1 cellular context compared by ENCODE assay signal in the genomic region with DNA sequence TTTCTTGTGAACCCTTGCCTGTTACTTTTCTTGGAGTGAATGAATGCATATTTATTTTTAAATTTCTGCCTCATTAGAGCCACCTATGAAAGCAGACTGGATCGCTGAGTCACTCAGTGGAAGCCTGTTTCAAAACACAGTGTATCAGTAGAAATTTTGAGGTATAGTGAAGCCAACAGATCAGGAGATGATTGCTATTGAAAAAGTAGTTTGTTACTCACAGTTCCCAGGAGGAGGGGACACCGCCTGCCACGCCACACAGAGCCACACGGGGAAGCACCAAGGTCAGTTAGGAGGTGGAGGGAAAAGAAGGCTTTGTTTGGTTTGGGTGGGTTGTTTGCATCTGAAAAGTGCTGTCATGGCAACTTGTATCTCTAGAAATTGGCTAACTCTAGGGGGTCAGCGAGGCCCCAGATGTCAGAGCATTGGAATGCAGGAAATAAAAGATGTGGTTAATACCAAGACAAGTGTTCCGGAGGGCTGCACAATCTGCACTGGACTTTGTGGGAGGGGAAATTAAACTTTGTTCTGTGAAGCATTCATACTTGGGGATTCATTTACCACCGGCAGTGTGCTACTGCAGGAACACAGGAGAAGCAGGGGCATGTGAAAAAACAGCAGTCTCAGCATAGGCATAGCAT.
TF ChIP-seq lines count a peak whose summit lies in the region.

No MANE protein-coding gene starts in this region.

TF ChIP-seq in HepG2, 621 proteins besides CTCF, POLR2A, EP300 and RAD21 (continued from another document and continues in another):
- TF ChIP-seq, protein P1, sequence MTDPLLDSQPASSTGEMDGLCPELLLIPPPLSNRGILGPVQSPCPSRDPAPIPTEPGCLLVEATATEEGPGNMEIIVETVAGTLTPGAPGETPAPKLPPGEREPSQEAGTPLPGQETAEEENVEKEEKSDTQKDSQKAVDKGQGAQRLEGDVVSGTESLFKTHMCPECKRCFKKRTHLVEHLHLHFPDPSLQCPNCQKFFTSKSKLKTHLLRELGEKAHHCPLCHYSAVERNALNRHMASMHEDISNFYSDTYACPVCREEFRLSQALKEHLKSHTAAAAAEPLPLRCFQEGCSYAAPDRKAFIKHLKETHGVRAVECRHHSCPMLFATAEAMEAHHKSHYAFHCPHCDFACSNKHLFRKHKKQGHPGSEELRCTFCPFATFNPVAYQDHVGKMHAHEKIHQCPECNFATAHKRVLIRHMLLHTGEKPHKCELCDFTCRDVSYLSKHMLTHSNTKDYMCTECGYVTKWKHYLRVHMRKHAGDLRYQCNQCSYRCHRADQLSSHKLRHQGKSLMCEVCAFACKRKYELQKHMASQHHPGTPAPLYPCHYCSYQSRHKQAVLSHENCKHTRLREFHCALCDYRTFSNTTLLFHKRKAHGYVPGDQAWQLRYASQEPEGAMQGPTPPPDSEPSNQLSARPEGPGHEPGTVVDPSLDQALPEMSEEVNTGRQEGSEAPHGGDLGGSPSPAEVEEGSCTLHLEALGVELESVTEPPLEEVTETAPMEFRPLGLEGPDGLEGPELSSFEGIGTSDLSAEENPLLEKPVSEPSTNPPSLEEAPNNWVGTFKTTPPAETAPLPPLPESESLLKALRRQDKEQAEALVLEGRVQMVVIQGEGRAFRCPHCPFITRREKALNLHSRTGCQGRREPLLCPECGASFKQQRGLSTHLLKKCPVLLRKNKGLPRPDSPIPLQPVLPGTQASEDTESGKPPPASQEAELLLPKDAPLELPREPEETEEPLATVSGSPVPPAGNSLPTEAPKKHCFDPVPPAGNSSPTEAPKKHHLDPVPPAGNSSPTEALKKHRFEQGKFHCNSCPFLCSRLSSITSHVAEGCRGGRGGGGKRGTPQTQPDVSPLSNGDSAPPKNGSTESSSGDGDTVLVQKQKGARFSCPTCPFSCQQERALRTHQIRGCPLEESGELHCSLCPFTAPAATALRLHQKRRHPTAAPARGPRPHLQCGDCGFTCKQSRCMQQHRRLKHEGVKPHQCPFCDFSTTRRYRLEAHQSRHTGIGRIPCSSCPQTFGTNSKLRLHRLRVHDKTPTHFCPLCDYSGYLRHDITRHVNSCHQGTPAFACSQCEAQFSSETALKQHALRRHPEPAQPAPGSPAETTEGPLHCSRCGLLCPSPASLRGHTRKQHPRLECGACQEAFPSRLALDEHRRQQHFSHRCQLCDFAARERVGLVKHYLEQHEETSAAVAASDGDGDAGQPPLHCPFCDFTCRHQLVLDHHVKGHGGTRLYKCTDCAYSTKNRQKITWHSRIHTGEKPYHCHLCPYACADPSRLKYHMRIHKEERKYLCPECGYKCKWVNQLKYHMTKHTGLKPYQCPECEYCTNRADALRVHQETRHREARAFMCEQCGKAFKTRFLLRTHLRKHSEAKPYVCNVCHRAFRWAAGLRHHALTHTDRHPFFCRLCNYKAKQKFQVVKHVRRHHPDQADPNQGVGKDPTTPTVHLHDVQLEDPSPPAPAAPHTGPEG (CRISPR knock-in tag; IDR thresholded peaks at IDR 0.05), result no peak
- TF ChIP-seq SIN3B (IDR thresholded peaks at IDR 0.05; ENCODE audit: low read length) (no peak), KDM3A (CRISPR knock-in tag; IDR thresholded peaks at IDR 0.05; ENCODE audit: low read depth) (no peak), TGIF2 (CRISPR knock-in tag; IDR thresholded peaks at IDR 0.05) (no peak), ETV5 (CRISPR knock-in tag; IDR thresholded peaks at IDR 0.05; ENCODE audit: borderline replicate concordance) (peak; percentile 37; the same call in 1 of the 2 replicates), ZFP41 (CRISPR knock-in tag; IDR thresholded peaks at IDR 0.05; ENCODE audit: borderline replicate concordance) (no peak), ZBTB42 (CRISPR knock-in tag; IDR thresholded peaks at IDR 0.05) (no peak), ZNF451 (CRISPR knock-in tag; IDR thresholded peaks at IDR 0.05) (no peak), ZNF792 (CRISPR knock-in tag; IDR thresholded peaks at IDR 0.05) (no peak), ATF7 (IDR thresholded peaks at IDR 0.05) (0 out of 2 replicates have a peak, but pooled peaks have one; percentile 11), ATF7 (CRISPR knock-in tag; IDR thresholded peaks at IDR 0.05) (peak; percentile 36; the same call in 1 of the 2 replicates), ZNF30 (CRISPR knock-in tag; IDR thresholded peaks at IDR 0.05) (no peak), ZNF605 (CRISPR knock-in tag; IDR thresholded peaks at IDR 0.05) (no peak), ELF3 (CRISPR knock-in tag; IDR thresholded peaks at IDR 0.05) (peak; percentile 65), KLF16 (CRISPR knock-in tag; IDR thresholded peaks at IDR 0.05) (no peak), MIER3 (CRISPR knock-in tag; IDR thresholded peaks at IDR 0.05; ENCODE audit: borderline replicate concordance) (no peak), NR2F2 (IDR thresholded peaks at IDR 0.05; ENCODE audit: borderline replicate concordance, low read depth) (peak; percentile 37; the same call in 1 of the 2 replicates), CEBPB (IDR thresholded peaks at IDR 0.05; ENCODE audit: borderline replicate concordance, low read depth, low read length) (peak; percentile 72), ZNF773 (CRISPR knock-in tag; IDR thresholded peaks at IDR 0.05; ENCODE audit: borderline replicate concordance) (no peak), SP5 (CRISPR knock-in tag; IDR thresholded peaks at IDR 0.05; ENCODE audit: borderline replicate concordance, low read depth) (peak; percentile 24; the same call in 1 of the 2 replicates), ZNF546 (CRISPR knock-in tag; conservative IDR thresholded peaks at IDR 0.05) (no peak), ZNF644 (CRISPR knock-in tag; IDR thresholded peaks at IDR 0.05; ENCODE audit: low read depth) (0 out of 2 replicates have a peak, but pooled peaks have one; percentile 7), ZNF672 (CRISPR knock-in tag; IDR thresholded peaks at IDR 0.05) (no peak), ASH2L (IDR thresholded peaks at IDR 0.05; ENCODE audit: insufficient read length, low read depth, low read length) (peak; percentile 51), USF2 (IDR thresholded peaks at IDR 0.05; ENCODE audit: low read depth, low read length) (no peak), USF2 (CRISPR knock-in tag; IDR thresholded peaks at IDR 0.05; ENCODE audit: borderline replicate concordance) (no peak), ZNF362 (CRISPR knock-in tag; IDR thresholded peaks at IDR 0.05; ENCODE audit: borderline replicate concordance) (no peak), CREM (IDR thresholded peaks at IDR 0.05) (0 out of 2 replicates have a peak, but pooled peaks have one; percentile 15), CREM (CRISPR knock-in tag; IDR thresholded peaks at IDR 0.05) (no peak), FOSL1 (CRISPR knock-in tag; IDR thresholded peaks at IDR 0.05; ENCODE audit: borderline replicate concordance) (no peak), NAIF1 (CRISPR knock-in tag; IDR thresholded peaks at IDR 0.05; ENCODE audit: borderline replicate concordance) (no peak), TBX2 (CRISPR knock-in tag; IDR thresholded peaks at IDR 0.05; ENCODE audit: borderline replicate concordance) (no peak; the same call in 1 of the 2 replicates), REL (CRISPR knock-in tag; conservative IDR thresholded peaks at IDR 0.05) (no peak), ZNF558 (CRISPR knock-in tag; IDR thresholded peaks at IDR 0.05; ENCODE audit: borderline replicate concordance) (no peak), MAX (IDR thresholded peaks at IDR 0.05) (peak; percentile 51; the same call in 1 of the 2 replicates), ZNF567 (CRISPR knock-in tag; IDR thresholded peaks at IDR 0.05; ENCODE audit: borderline replicate concordance) (no peak), NCOR1 (IDR thresholded peaks at IDR 0.05; ENCODE audit: borderline replicate concordance, low read length) (peak; percentile 55; the same call in 1 of the 2 replicates), JUN (CRISPR knock-in tag; IDR thresholded peaks at IDR 0.05) (peak; percentile 81), RELA (CRISPR knock-in tag; IDR thresholded peaks at IDR 0.05) (no peak)
- TF ChIP-seq, protein P2, sequence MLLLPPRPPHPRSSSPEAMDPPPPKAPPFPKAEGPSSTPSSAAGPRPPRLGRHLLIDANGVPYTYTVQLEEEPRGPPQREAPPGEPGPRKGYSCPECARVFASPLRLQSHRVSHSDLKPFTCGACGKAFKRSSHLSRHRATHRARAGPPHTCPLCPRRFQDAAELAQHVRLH (CRISPR knock-in tag; IDR thresholded peaks at IDR 0.05; ENCODE audit: borderline replicate concordance, low read depth), result no peak
- TF ChIP-seq, protein P3, sequence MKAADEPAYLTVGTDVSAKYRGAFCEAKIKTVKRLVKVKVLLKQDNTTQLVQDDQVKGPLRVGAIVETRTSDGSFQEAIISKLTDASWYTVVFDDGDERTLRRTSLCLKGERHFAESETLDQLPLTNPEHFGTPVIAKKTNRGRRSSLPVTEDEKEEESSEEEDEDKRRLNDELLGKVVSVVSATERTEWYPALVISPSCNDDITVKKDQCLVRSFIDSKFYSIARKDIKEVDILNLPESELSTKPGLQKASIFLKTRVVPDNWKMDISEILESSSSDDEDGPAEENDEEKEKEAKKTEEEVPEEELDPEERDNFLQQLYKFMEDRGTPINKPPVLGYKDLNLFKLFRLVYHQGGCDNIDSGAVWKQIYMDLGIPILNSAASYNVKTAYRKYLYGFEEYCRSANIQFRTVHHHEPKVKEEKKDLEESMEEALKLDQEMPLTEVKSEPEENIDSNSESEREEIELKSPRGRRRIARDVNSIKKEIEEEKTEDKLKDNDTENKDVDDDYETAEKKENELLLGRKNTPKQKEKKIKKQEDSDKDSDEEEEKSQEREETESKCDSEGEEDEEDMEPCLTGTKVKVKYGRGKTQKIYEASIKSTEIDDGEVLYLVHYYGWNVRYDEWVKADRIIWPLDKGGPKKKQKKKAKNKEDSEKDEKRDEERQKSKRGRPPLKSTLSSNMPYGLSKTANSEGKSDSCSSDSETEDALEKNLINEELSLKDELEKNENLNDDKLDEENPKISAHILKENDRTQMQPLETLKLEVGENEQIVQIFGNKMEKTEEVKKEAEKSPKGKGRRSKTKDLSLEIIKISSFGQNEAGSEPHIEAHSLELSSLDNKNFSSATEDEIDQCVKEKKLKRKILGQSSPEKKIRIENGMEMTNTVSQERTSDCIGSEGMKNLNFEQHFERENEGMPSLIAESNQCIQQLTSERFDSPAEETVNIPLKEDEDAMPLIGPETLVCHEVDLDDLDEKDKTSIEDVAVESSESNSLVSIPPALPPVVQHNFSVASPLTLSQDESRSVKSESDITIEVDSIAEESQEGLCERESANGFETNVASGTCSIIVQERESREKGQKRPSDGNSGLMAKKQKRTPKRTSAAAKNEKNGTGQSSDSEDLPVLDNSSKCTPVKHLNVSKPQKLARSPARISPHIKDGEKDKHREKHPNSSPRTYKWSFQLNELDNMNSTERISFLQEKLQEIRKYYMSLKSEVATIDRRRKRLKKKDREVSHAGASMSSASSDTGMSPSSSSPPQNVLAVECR (CRISPR knock-in tag; IDR thresholded peaks at IDR 0.05; ENCODE audit: borderline replicate concordance), result no peak
- TF ChIP-seq, protein P4, sequence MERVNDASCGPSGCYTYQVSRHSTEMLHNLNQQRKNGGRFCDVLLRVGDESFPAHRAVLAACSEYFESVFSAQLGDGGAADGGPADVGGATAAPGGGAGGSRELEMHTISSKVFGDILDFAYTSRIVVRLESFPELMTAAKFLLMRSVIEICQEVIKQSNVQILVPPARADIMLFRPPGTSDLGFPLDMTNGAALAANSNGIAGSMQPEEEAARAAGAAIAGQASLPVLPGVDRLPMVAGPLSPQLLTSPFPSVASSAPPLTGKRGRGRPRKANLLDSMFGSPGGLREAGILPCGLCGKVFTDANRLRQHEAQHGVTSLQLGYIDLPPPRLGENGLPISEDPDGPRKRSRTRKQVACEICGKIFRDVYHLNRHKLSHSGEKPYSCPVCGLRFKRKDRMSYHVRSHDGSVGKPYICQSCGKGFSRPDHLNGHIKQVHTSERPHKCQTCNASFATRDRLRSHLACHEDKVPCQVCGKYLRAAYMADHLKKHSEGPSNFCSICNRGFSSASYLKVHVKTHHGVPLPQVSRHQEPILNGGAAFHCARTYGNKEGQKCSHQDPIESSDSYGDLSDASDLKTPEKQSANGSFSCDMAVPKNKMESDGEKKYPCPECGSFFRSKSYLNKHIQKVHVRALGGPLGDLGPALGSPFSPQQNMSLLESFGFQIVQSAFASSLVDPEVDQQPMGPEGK (CRISPR knock-in tag; IDR thresholded peaks at IDR 0.05), result 0 out of 2 replicates have a peak, but pooled peaks have one; percentile 27
- TF ChIP-seq, protein P5, sequence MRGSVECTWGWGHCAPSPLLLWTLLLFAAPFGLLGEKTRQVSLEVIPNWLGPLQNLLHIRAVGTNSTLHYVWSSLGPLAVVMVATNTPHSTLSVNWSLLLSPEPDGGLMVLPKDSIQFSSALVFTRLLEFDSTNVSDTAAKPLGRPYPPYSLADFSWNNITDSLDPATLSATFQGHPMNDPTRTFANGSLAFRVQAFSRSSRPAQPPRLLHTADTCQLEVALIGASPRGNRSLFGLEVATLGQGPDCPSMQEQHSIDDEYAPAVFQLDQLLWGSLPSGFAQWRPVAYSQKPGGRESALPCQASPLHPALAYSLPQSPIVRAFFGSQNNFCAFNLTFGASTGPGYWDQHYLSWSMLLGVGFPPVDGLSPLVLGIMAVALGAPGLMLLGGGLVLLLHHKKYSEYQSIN (CRISPR knock-in tag; IDR thresholded peaks at IDR 0.05; ENCODE audit: borderline replicate concordance), result no peak
- TF ChIP-seq, protein P6, sequence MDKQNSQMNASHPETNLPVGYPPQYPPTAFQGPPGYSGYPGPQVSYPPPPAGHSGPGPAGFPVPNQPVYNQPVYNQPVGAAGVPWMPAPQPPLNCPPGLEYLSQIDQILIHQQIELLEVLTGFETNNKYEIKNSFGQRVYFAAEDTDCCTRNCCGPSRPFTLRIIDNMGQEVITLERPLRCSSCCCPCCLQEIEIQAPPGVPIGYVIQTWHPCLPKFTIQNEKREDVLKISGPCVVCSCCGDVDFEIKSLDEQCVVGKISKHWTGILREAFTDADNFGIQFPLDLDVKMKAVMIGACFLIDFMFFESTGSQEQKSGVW (CRISPR knock-in tag; IDR thresholded peaks at IDR 0.05; ENCODE audit: borderline replicate concordance), result no peak
